12 cellular contexts compared by ENCODE assay signal in genomic region chr14:36068777-36069534, GRCh38.
A peak's percentile ranks its signal among the peaks of the same experiment; 100 is the strongest.
DNase-seq lines count a peak whose midpoint lies in the region; ATAC-seq and TF ChIP-seq lines count a peak whose summit lies in the region.
"Had no signal": no experiment of that assay in that cellular context is flagged by ENCODE, and none has a peak within 500 bp of the region (broad histone marks: within the 10 kb centered on the region; RNA-seq: fewer than 3 reads in every experiment).

No MANE protein-coding gene starts in this region.

- H3K4me3 ChIP-seq in colonic mucosa, result no peak overlapping the region
- H3K4me3 ChIP-seq: Peyer's patch had no signal

- ATAC-seq in GM19351 (IDR thresholded peaks at IDR 0.05; ENCODE audit: unreplicated experiment) (peak; percentile 1), HG03025 (IDR thresholded peaks at IDR 0.05; ENCODE audit: low FRiP score, unreplicated experiment) (no peak)
- ATAC-seq: CD8-positive, alpha-beta T cell had no signal

- H3K9me3 ChIP-seq in colonic mucosa, result no peaks in the 10 kb centered on the region
- H3K9me3 ChIP-seq: Peyer's patch had no signal

- H3K9ac ChIP-seq in colonic mucosa (ENCODE audit: low read depth in 2 of 2, low read length in 2 of 2), result no peak overlapping the region

- intact Hi-C loops in colonic mucosa (cut with DNase I), result no loop called here

- no peak overlapping the region for H3K27ac ChIP-seq in colonic mucosa
- H3K27ac ChIP-seq: Peyer's patch had no signal

- H3K36me3 ChIP-seq in colonic mucosa, result no peaks in the 10 kb centered on the region
- H3K36me3 ChIP-seq: Peyer's patch had no signal

- TF ChIP-seq CTCF in colonic mucosa (IDR thresholded peaks at IDR 0.05), result no peak

- DNase-seq in A172 (ENCODE audit: low spot score), result peak; percentile 35
- peak; percentile 16 for DNase-seq in NCI-H2196 treated with DMSO at 0.1 percent for 48 hours (lab: John Stamatoyannopoulos, UW; ENCODE audit: unreplicated experiment)
- peak; percentile 65 for DNase-seq in fibroblast of peridontal ligament (ENCODE audit: extremely low read depth)
- DNase-seq in colonic mucosa, result no peak
- DNase-seq in activated naive CD4-positive, alpha-beta T cell treated with Interleukin-2 at 50 U/mL for 16 hours, result no peak
- DNase-seq in activated CD8-positive, alpha-beta memory T cell treated with anti-CD3 and anti-CD28 coated beads, Interleukin-2, amount 50 U/mL, for 4 hours, result no peak
- DNase-seq: activated CD8-positive, alpha-beta memory T cell treated with anti-CD3 and anti-CD28 coated beads for 24 hours; effector memory CD4-positive, alpha-beta T cell; Peyer's patch had no signal

- no peaks in the 10 kb centered on the region for H3K4me1 ChIP-seq in colonic mucosa
- H3K4me1 ChIP-seq: Peyer's patch had no signal

- H3K27me3 ChIP-seq in colonic mucosa, result no peaks in the 10 kb centered on the region
- H3K27me3 ChIP-seq: Peyer's patch had no signal

Comparison
In these comparisons a context has a peak if more than half of its experiments do, and no peak if none do; other contexts are left out.
1. DNase-seq: peak in A172 (single experiment), NCI-H2196 treated with DMSO at 0.1 percent for 48 hours (single experiment) and fibroblast of peridontal ligament (single experiment); none in colonic mucosa (single experiment), activated naive CD4-positive, alpha-beta T cell treated with Interleukin-2 at 50 U/mL for 16 hours (single experiment) and activated CD8-positive, alpha-beta memory T cell treated with anti-CD3 and anti-CD28 coated beads, Interleukin-2, amount 50 U/mL, for 4 hours (single experiment).